In genomic region chr5:79849486-79850315, GRCh38 we compare ENCODE assay signal across 22 cellular contexts.
A peak's percentile ranks its signal among the peaks of the same experiment; 100 is the strongest.
DNase-seq lines count a peak whose midpoint lies in the region; ATAC-seq, FAIRE-seq and TF ChIP-seq lines count a peak whose summit lies in the region.
"Had no signal": no experiment of that assay in that cellular context is flagged by ENCODE, and none has a peak within 500 bp of the region (broad histone marks: within the 10 kb centered on the region; RNA-seq: fewer than 3 reads in every experiment).

No MANE protein-coding gene starts in this region.

- FAIRE-seq in H1 (lab: Jason Lieb, UNC): no peak
- FAIRE-seq: GM12891 had no signal

- H3K4me3 ChIP-seq in H1 (ENCODE audit: extremely low read depth in 1 of 4, insufficient read depth in 2 of 4, low read depth in 3 of 4, low read length in 4 of 4): no peak overlapping the region
- no peak overlapping the region for H3K4me3 ChIP-seq in vagina
- no peak overlapping the region for H3K4me3 ChIP-seq in breast epithelium
- H3K4me3 ChIP-seq: GM23248, HAP-1, Peyer's patch had no signal

- no peak overlapping the region for H3K9ac ChIP-seq in H1 (replicated peaks in 1 of 4; ENCODE audit: extremely low read depth in 1 of 4, low read depth in 3 of 4, low read length in 3 of 4)
- H3K9ac ChIP-seq: GM23248 had no signal

- H3K4me2 ChIP-seq in H1 (ENCODE audit: insufficient read depth in 1 of 2, low read depth in 2 of 2, low read length in 2 of 2): no peak overlapping the region

- H3K27ac Mint-ChIP-seq in activated CD8-positive, alpha-beta memory T cell treated with anti-CD3 and anti-CD28 coated beads, Interleukin-2, amount 10 ng/mL, durations not matched to agents 7 days and 5 days: no peak overlapping the region
- no peak overlapping the region for H3K27ac Mint-ChIP-seq in osteocyte (ENCODE audit: unreplicated experiment)
- no peak overlapping the region for H3K27ac Mint-ChIP-seq in stimulated activated memory B cell treated with anti-CD40 and anti-IgM and Interleukin-4, amounts not matched to agents 10 μg/mL and 1 μg/mL and 100 μg/mL, for 72 hours
- H3K27ac Mint-ChIP-seq: CD8-positive, alpha-beta memory T cell had no signal

- H3K14ac ChIP-seq in H1 (ENCODE audit: insufficient read length): no peak overlapping the region

- DNase-seq in activated CD8-positive, alpha-beta memory T cell treated with anti-CD3 and anti-CD28 coated beads, Interleukin-2, amount 10 ng/mL, durations not matched to agents 7 days and 5 days: peak; percentile 31
- DNase-seq in activated CD8-positive, alpha-beta memory T cell treated with anti-CD3 and anti-CD28 coated beads, Interleukin-2, amount 50 U/mL, for 48 hours: no peak
- peak in 1 of 2 experiments; percentile 23 for DNase-seq in H1 (ENCODE audit: low read depth in 1 of 2, low spot score in 2 of 2)
- DNase-seq in osteocyte (ENCODE audit: extremely low spot score, unreplicated experiment): peak; percentile 53
- DNase-seq in vagina (ENCODE audit: extremely low spot score in 2 of 2): peak; percentile 64 to 80
- DNase-seq in breast epithelium (ENCODE audit: low spot score in 2 of 2): no peak
- DNase-seq: Calu3; CD8-positive, alpha-beta memory T cell; DMS153; MM.1S; NCI-H1048; NCI-H1417 treated with DMSO at 0.1 percent for 48 hours; NCI-H187 treated with DMSO at 0.1 percent for 48 hours; NCI-H2107; NCI-H446 treated with DMSO at 0.1 percent for 48 hours; NCI-H69; Peyer's patch had no signal

- no peaks in the 10 kb centered on the region for H3K23me2 ChIP-seq in H1 (ENCODE audit: low read depth, low read length)

- no peak overlapping the region for H4K91ac ChIP-seq in H1 (replicated peaks; ENCODE audit: insufficient read length, low read length)

- no peak overlapping the region for H4K5ac ChIP-seq in H1 (ENCODE audit: insufficient read length, low read depth, low read length)

- no peak for TF ChIP-seq POLR2A in H1 (IDR thresholded peaks at IDR 0.05; ENCODE audit: control extremely low read depth in 1 of 2, low read depth in 2 of 2, low read length in 2 of 2)
- TF ChIP-seq POLR2A in vagina (IDR thresholded peaks at IDR 0.05): no peak
- TF ChIP-seq POLR2A in breast epithelium (IDR thresholded peaks at IDR 0.05): no peak

- no peaks in the 10 kb centered on the region for H3K79me1 ChIP-seq in H1 (ENCODE audit: low read depth, low read length)

- H3K4me1 ChIP-seq in H1 (replicated peaks in 1 of 4; ENCODE audit: control insufficient read depth in 3 of 4, insufficient read depth in 4 of 4, low read length in 3 of 4) (no peaks in the 10 kb centered on the region), vagina (peaks cover 4% of the 10 kb centered on the region), breast epithelium (no peaks in the 10 kb centered on the region)
- H3K4me1 ChIP-seq: HAP-1, Peyer's patch had no signal

- H3K36me3 Mint-ChIP-seq in activated CD8-positive, alpha-beta memory T cell treated with anti-CD3 and anti-CD28 coated beads, Interleukin-2, amount 10 ng/mL, durations not matched to agents 7 days and 5 days: no peaks in the 10 kb centered on the region
- H3K36me3 Mint-ChIP-seq in osteocyte (ENCODE audit: unreplicated experiment): no peaks in the 10 kb centered on the region
- no peaks in the 10 kb centered on the region for H3K36me3 Mint-ChIP-seq in stimulated activated memory B cell treated with anti-CD40 and anti-IgM and Interleukin-4, amounts not matched to agents 10 μg/mL and 1 μg/mL and 100 μg/mL, for 72 hours
- H3K36me3 Mint-ChIP-seq: CD8-positive, alpha-beta memory T cell had no signal

- H3K56ac ChIP-seq in H1 (replicated peaks; ENCODE audit: insufficient read length, low read depth, low read length): no peak overlapping the region

- no peak overlapping the region for H2BK120ac ChIP-seq in H1 (replicated peaks; ENCODE audit: low read depth, low read length)

- H3K27me3 ChIP-seq in H1 (replicated peaks in 1 of 4; ENCODE audit: control insufficient read depth in 3 of 4, extremely low read depth in 1 of 4, insufficient read depth in 3 of 4, low read length in 3 of 4) (no peaks in the 10 kb centered on the region), vagina (no peaks in the 10 kb centered on the region), breast epithelium (no peaks in the 10 kb centered on the region)
- H3K27me3 ChIP-seq: Peyer's patch had no signal

- TF ChIP-seq CTCF in H1 (IDR thresholded peaks at IDR 0.05; ENCODE audit: control extremely low read depth in 1 of 3, insufficient read depth in 1 of 3, low read depth in 1 of 3, low read length in 3 of 3) (no peak), osteocyte (IDR thresholded peaks at IDR 0.05) (no peak), vagina (IDR thresholded peaks at IDR 0.05) (no peak), breast epithelium (IDR thresholded peaks at IDR 0.05) (no peak)

- H4K8ac ChIP-seq in H1 (ENCODE audit: extremely low read depth, insufficient read depth, low read length): peak overlapping the region; percentile 31; the same call in 1 of the 2 replicates

- no peaks in the 10 kb centered on the region for H3K9me3 Mint-ChIP-seq in activated CD8-positive, alpha-beta memory T cell treated with anti-CD3 and anti-CD28 coated beads, Interleukin-2, amount 10 ng/mL, durations not matched to agents 7 days and 5 days (ENCODE audit: low read depth)
- H3K9me3 Mint-ChIP-seq in osteocyte (ENCODE audit: unreplicated experiment): no peaks in the 10 kb centered on the region
- no peaks in the 10 kb centered on the region for H3K9me3 Mint-ChIP-seq in stimulated activated memory B cell treated with anti-CD40 and anti-IgM and Interleukin-4, amounts not matched to agents 10 μg/mL and 1 μg/mL and 100 μg/mL, for 72 hours
- H3K9me3 Mint-ChIP-seq: CD8-positive, alpha-beta memory T cell had no signal

- H3K23ac ChIP-seq in H1 (ENCODE audit: insufficient read length): no peak overlapping the region

- intact Hi-C loops in vagina (cut with DNase I) (no loop called here), breast epithelium (cut with DNase I; ENCODE audit: low total_unique reads) (no loop called here)

- peaks cover 29% of the 10 kb centered on the region for H3K27me3 Mint-ChIP-seq in activated CD8-positive, alpha-beta memory T cell treated with anti-CD3 and anti-CD28 coated beads, Interleukin-2, amount 10 ng/mL, durations not matched to agents 7 days and 5 days
- H3K27me3 Mint-ChIP-seq in osteocyte (ENCODE audit: unreplicated experiment): peaks cover 20% of the 10 kb centered on the region
- peaks cover 9% of the 10 kb centered on the region for H3K27me3 Mint-ChIP-seq in stimulated activated memory B cell treated with anti-CD40 and anti-IgM and Interleukin-4, amounts not matched to agents 10 μg/mL and 1 μg/mL and 100 μg/mL, for 72 hours

- H2BK12ac ChIP-seq in H1 (ENCODE audit: low read depth, low read length): no peak overlapping the region

- no peak overlapping the region for H3K4me3 Mint-ChIP-seq in activated CD8-positive, alpha-beta memory T cell treated with anti-CD3 and anti-CD28 coated beads, Interleukin-2, amount 10 ng/mL, durations not matched to agents 7 days and 5 days
- no peak overlapping the region for H3K4me3 Mint-ChIP-seq in osteocyte (ENCODE audit: unreplicated experiment)
- H3K4me3 Mint-ChIP-seq in stimulated activated memory B cell treated with anti-CD40 and anti-IgM and Interleukin-4, amounts not matched to agents 10 μg/mL and 1 μg/mL and 100 μg/mL, for 72 hours: no peak overlapping the region
- H3K4me3 Mint-ChIP-seq: CD8-positive, alpha-beta memory T cell had no signal

- CTCF ChIA-PET in activated CD8-positive, alpha-beta memory T cell treated with anti-CD3 and anti-CD28 coated beads, Interleukin-2, amount 10 ng/mL, durations not matched to agents 7 days and 5 days (lab: Charles Lee): interaction anchor here (1.4 kb wide), 1 partner anchor 8 kb away, joined by 6 read pairs; no protein-coding TSS in a partner anchor
- CTCF ChIA-PET in H1 (lab: Charles Lee; ENCODE audit: partially characterized antibody): interaction anchor here (0.6 to 1.9 kb wide), 2 partner anchors 75 to 1192 kb away, joined by 4 read pairs; no protein-coding TSS in a partner anchor

- no peak overlapping the region for H2AFZ ChIP-seq in H1 (ENCODE audit: low read length)
- H2AFZ ChIP-seq: GM23248 had no signal

- H3K9me3 ChIP-seq in H1 (ENCODE audit: insufficient read depth in 2 of 2, low read depth in 1 of 2, low read length in 1 of 2) (no peaks in the 10 kb centered on the region), vagina (no peaks in the 10 kb centered on the region), breast epithelium (no peaks in the 10 kb centered on the region)
- H3K9me3 ChIP-seq: HAP-1, Peyer's patch had no signal

- H4K20me1 ChIP-seq in H1 (replicated peaks in 1 of 2; ENCODE audit: control insufficient read depth in 1 of 2, insufficient read depth in 2 of 2, low read length in 2 of 2): no peaks in the 10 kb centered on the region

- H3K27ac ChIP-seq in H1 (ENCODE audit: low read depth, low read length) (no peak overlapping the region), vagina (peak overlapping the region; percentile 42), breast epithelium (no peak overlapping the region)
- H3K27ac ChIP-seq: C4-2B, GM23248, Peyer's patch had no signal

- POLR2A ChIA-PET in H1 (lab: Charles Lee; ENCODE audit: partially characterized antibody): no interaction called here

- no peak for TF ChIP-seq EP300 in H1 (IDR thresholded peaks at IDR 0.05; ENCODE audit: borderline replicate concordance in 1 of 2, low read depth in 2 of 2, low read length in 2 of 2)

- H3K4ac ChIP-seq in H1 (replicated peaks; ENCODE audit: insufficient read length, low read depth, low read length): no peak overlapping the region

- no peak overlapping the region for H2BK5ac ChIP-seq in H1 (ENCODE audit: low read depth, low read length)

- WGBS in H1 (ENCODE audit: extremely low coverage in 1 of 2, insufficient coverage in 1 of 2, insufficient read length in 1 of 2, insufficient replicate concordance in 2 of 2, low coverage in 1 of 2, low lambda C conversion rate in 2 of 2, missing lambda C conversion rate in 1 of 2), 2 experiments: 94% methylated on average over 16 of the region's 16 CpGs; no CpG with 5 or more reads in 1 of the 2 experiments

- H2BK20ac ChIP-seq in H1 (ENCODE audit: low read length): no peak overlapping the region

- H3K79me2 ChIP-seq in H1 (ENCODE audit: control insufficient read depth in 1 of 2, insufficient read depth in 2 of 2, low read length in 2 of 2): no peaks in the 10 kb centered on the region

- H2BK15ac ChIP-seq in H1 (ENCODE audit: low read length): no peak overlapping the region

- TF ChIP-seq RAD21 in H1 (IDR thresholded peaks at IDR 0.05 in 1 of 2, conservative IDR thresholded peaks at IDR 0.05 in 1 of 2; ENCODE audit: low read depth in 2 of 2, low read length in 2 of 2): no peak

- ATAC-seq in activated CD8-positive, alpha-beta memory T cell treated with anti-CD3 and anti-CD28 coated beads, Interleukin-2, amount 10 ng/mL, durations not matched to agents 7 days and 5 days: no peak
- ATAC-seq in stimulated activated memory B cell treated with anti-CD40 and anti-IgM and Interleukin-4, amounts not matched to agents 10 μg/mL and 1 μg/mL and 100 μg/mL, for 72 hours: no peak

- H3K36me3 ChIP-seq in H1 (ENCODE audit: control insufficient read depth in 2 of 4, insufficient read depth in 4 of 4, low read length in 3 of 4) (no peaks in the 10 kb centered on the region), vagina (no peaks in the 10 kb centered on the region), breast epithelium (no peaks in the 10 kb centered on the region)
- H3K36me3 ChIP-seq: HAP-1, Peyer's patch had no signal

- no peak overlapping the region for H2AK5ac ChIP-seq in H1 (ENCODE audit: low read depth, low read length)

- peaks cover 37% of the 10 kb centered on the region for H3K4me1 Mint-ChIP-seq in activated CD8-positive, alpha-beta memory T cell treated with anti-CD3 and anti-CD28 coated beads, Interleukin-2, amount 10 ng/mL, durations not matched to agents 7 days and 5 days
- H3K4me1 Mint-ChIP-seq in osteocyte (ENCODE audit: unreplicated experiment): no peaks in the 10 kb centered on the region
- H3K4me1 Mint-ChIP-seq in stimulated activated memory B cell treated with anti-CD40 and anti-IgM and Interleukin-4, amounts not matched to agents 10 μg/mL and 1 μg/mL and 100 μg/mL, for 72 hours: no peaks in the 10 kb centered on the region
- H3K4me1 Mint-ChIP-seq: CD8-positive, alpha-beta memory T cell had no signal

- H3K18ac ChIP-seq in H1 (ENCODE audit: extremely low read depth, low read length): no peak overlapping the region

Comparison
In these comparisons a context has a peak if more than half of its experiments do, and no peak if none do; other contexts are left out.
1. DNase-seq: peak in activated CD8-positive, alpha-beta memory T cell treated with anti-CD3 and anti-CD28 coated beads, Interleukin-2, amount 10 ng/mL, durations not matched to agents 7 days and 5 days (single experiment), osteocyte (single experiment) and vagina (2 of 2); none in activated CD8-positive, alpha-beta memory T cell treated with anti-CD3 and anti-CD28 coated beads, Interleukin-2, amount 50 U/mL, for 48 hours (single experiment) and breast epithelium (0 of 2).